In the genomic region with DNA sequence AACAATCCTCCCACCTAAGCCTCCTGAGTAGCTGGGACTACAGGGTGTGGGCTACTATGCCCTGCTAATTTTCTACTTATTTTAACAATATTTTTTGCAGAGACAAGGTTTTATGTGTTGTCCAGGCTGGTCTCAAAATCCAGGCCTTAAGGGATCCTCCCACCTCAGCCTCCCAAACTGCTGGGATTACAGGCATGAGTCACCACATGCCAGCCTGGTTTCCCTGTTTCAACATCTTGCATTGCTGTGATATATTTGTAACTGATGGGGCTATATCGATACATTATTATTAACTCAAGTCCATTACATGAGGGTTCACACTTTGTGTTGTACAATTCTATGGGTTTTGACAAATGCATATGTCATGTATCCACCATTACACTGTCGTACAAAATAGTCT, we compare ENCODE assay signal across 1 cellular context.
A peak's percentile ranks its signal among the peaks of the same experiment; 100 is the strongest.
TF ChIP-seq lines count a peak whose summit lies in the region.

No MANE protein-coding gene starts in this region.

TF ChIP-seq in K562, 482 proteins besides CTCF, POLR2A, EP300 and RAD21 (continued from another document):
- TF ChIP-seq ATF3 (IDR thresholded peaks at IDR 0.05) (peak; percentile 68), ATF3 (CRISPR knock-in tag; conservative IDR thresholded peaks at IDR 0.05) (no peak), PML (IDR thresholded peaks at IDR 0.05; ENCODE audit: low read length) (no peak), FOSL1 (tag; conservative IDR thresholded peaks at IDR 0.05) (peak; percentile 29; the same call in 1 of the 2 replicates)
- TF ChIP-seq, protein P1, sequence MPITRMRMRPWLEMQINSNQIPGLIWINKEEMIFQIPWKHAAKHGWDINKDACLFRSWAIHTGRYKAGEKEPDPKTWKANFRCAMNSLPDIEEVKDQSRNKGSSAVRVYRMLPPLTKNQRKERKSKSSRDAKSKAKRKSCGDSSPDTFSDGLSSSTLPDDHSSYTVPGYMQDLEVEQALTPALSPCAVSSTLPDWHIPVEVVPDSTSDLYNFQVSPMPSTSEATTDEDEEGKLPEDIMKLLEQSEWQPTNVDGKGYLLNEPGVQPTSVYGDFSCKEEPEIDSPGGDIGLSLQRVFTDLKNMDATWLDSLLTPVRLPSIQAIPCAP (CRISPR knock-in tag; IDR thresholded peaks at IDR 0.05; ENCODE audit: borderline replicate concordance) = no peak
